ENCODE assay signal across 22 cellular contexts in the genomic region with DNA sequence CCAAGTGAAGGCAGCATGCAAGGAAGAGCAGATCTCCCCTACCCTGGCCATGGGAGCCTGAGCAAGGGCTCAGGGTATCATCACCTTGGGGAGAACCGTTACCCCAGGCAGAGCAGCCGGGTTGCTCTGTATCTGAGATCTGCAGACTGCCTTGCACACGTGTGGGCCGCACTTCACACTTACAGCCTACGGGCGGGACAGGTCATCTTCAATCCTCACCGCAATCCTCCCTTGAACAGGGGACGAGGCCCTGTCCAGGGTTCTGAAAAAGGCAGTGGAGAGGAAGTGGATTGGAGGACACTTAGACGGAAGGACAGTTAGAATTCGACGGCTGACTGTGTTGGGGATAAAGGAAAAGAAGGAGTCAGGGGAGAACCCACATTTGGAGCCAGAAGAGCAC. TPM values are rescaled to one million over a fixed set of nuclear protein-coding genes. Genes with fewer than 3 reads are reported as not detected.
DNase-seq lines count a peak whose midpoint lies in the region; ATAC-seq, FAIRE-seq and TF ChIP-seq lines count a peak whose summit lies in the region.
"Had no signal": no experiment of that assay in that cellular context is flagged by ENCODE, and none has a peak within 500 bp of the region (broad histone marks: within the 10 kb centered on the region; RNA-seq: fewer than 3 reads in every experiment).

No MANE protein-coding gene starts in this region.

- no peak overlapping the region for H2AFZ ChIP-seq in GM12878 (ENCODE audit: control insufficient read depth, low read depth, low read length)

- TF ChIP-seq CTCF in GM12878 (IDR thresholded peaks at IDR 0.05 in 2 of 3, conservative IDR thresholded peaks at IDR 0.05 in 1 of 3; ENCODE audit: control insufficient read depth in 2 of 3, extremely low read depth in 1 of 3, insufficient read depth in 1 of 3, low read depth in 3 of 3, low read length in 3 of 3) (no peak), D721Med (IDR thresholded peaks at IDR 0.05; ENCODE audit: insufficient read depth, missing control alignments) (no peak)

- no peak for FAIRE-seq in GM12878 (lab: Jason Lieb, UNC)
- FAIRE-seq in D721Med (lab: Jason Lieb, UNC): no peak
- FAIRE-seq: K562 had no signal

- H3K56ac ChIP-seq in mesendoderm (ENCODE audit: low read length): no peak overlapping the region

- no TSS peak for BruUV-seq in GM12878 (replicated peaks; lab: Mats Ljungman, UMichigan)

- H3K4me3 ChIP-seq in GM12878: no peak overlapping the region
- no peak overlapping the region for H3K4me3 ChIP-seq in mesendoderm (ENCODE audit: low read length)
- H3K4me3 ChIP-seq: K562 had no signal

- no peak overlapping the region for H2AK5ac ChIP-seq in mesendoderm (ENCODE audit: low read length)

- no peak overlapping the region for H4K8ac ChIP-seq in mesendoderm (ENCODE audit: low read depth, low read length)

- H3K9me3 ChIP-seq in GM12878 (replicated peaks; ENCODE audit: control insufficient read depth, insufficient read depth, low read length): no peaks in the 10 kb centered on the region

- no peaks in the 10 kb centered on the region for H4K20me1 ChIP-seq in GM12878 (ENCODE audit: control insufficient read depth, insufficient read depth)

- H2BK15ac ChIP-seq in mesendoderm (replicated peaks; ENCODE audit: low read depth): no peak overlapping the region

- no peak overlapping the region for H4K5ac ChIP-seq in mesendoderm (ENCODE audit: low read length)

- H2BK120ac ChIP-seq in mesendoderm (ENCODE audit: low read depth, low read length): no peak overlapping the region

- H3K36me3 ChIP-seq in GM12878 (ENCODE audit: control insufficient read depth in 2 of 2, insufficient read depth in 2 of 2, low read length in 1 of 2): no peaks in the 10 kb centered on the region
- no peaks in the 10 kb centered on the region for H3K36me3 ChIP-seq in mesendoderm (ENCODE audit: control insufficient read depth, insufficient read depth, low read length)

- DNase-seq in ACHN: peak; percentile 46
- peak; percentile 11 for DNase-seq in M059J (ENCODE audit: low read depth)
- DNase-seq in GM12878 (ENCODE audit: low read depth, low spot score): no peak
- DNase-seq in mesendoderm: peak; percentile 60
- DNase-seq in NCI-H510A treated with DMSO at 0.1 percent for 48 hours (lab: John Stamatoyannopoulos, UW): no peak
- DNase-seq in D721Med (ENCODE audit: insufficient read length, low spot score): no peak
- no peak for DNase-seq in stimulated activated CD4-positive, alpha-beta T cell treated with anti-CD3 and anti-CD28 coated beads, Interleukin-1b, Interleukin-23, amount 100 ng/mL, for 48 hours
- no peak for DNase-seq in activated T-cell treated with anti-CD3 and anti-CD28 coated beads, Interleukin-2, amount 50 U/mL, for 4 hours
- DNase-seq: activated CD4-positive, alpha-beta T cell treated with anti-CD3 and anti-CD28 coated beads for 1 hour; CD4-positive, alpha-beta memory T cell; dermis blood vessel endothelial cell; DMS79 treated with DMSO at 0.1 percent for 48 hours; NCI-H1092; NCI-H774; SIG-M5 had no signal

- H3K4me1 Mint-ChIP-seq in activated T-cell treated with anti-CD3 and anti-CD28 coated beads, Interleukin-2, amount 50 U/mL, for 4 hours (ENCODE audit: low read depth): no peaks in the 10 kb centered on the region
- H3K4me1 Mint-ChIP-seq: CD4-positive, alpha-beta memory T cell had no signal

- CTCF ChIA-PET in GM12878 (lab: Yijun Ruan, JAX): no interaction called here

- no peak overlapping the region for H3K18ac ChIP-seq in mesendoderm (ENCODE audit: low read length)

- no peaks in the 10 kb centered on the region for H3K4me1 ChIP-seq in GM12878 (ENCODE audit: control insufficient read depth, insufficient read depth, low read length)
- no peaks in the 10 kb centered on the region for H3K4me1 ChIP-seq in mesendoderm (ENCODE audit: control insufficient read depth, low read depth, low read length)

- SMC1A ChIA-PET in GM12878 (lab: Charles Lee; ENCODE audit: uncharacterized antibody, unreplicated experiment): no interaction called here

- H3K79me2 ChIP-seq in GM12878 (ENCODE audit: control insufficient read depth, insufficient read depth, low read length): no peaks in the 10 kb centered on the region
- H3K79me2 ChIP-seq in mesendoderm (ENCODE audit: control insufficient read depth, insufficient read depth, low read length): no peaks in the 10 kb centered on the region

- TF ChIP-seq RAD21 in GM12878 (IDR thresholded peaks at IDR 0.05; ENCODE audit: insufficient read depth, low read depth, low read length): no peak

- in situ Hi-C loops in ACHN (cut with HindIII; ENCODE audit: low pct_ligation_motif_present, low pct_unique_long_range_greater_than_20kb, low sequenced_read_pairs) (no loop called here), GM12878 (cut with MboI) (no loop called here)

- no peak overlapping the region for H3K4me2 ChIP-seq in GM12878 (ENCODE audit: control insufficient read depth, insufficient read depth)
- no peak overlapping the region for H3K4me2 ChIP-seq in mesendoderm (ENCODE audit: low read length)

- intact Hi-C loops in GM12878 (cut with micrococcal nuclease; ENCODE audit: unreplicated experiment): no loop called here

- no peak for ATAC-seq in GM12878
- ATAC-seq in activated T-cell treated with anti-CD3 and anti-CD28 coated beads, Interleukin-2, amount 50 U/mL, for 4 hours: no peak
- ATAC-seq: K562 had no signal

- H3K27me3 ChIP-seq in GM12878 (replicated peaks in 1 of 2; ENCODE audit: control insufficient read depth in 2 of 2, insufficient read depth in 2 of 2, low read length in 1 of 2): no peaks in the 10 kb centered on the region
- H3K27me3 ChIP-seq in mesendoderm (ENCODE audit: insufficient read depth, low read length, poor library complexity): no peaks in the 10 kb centered on the region

- H3K36me3 Mint-ChIP-seq in activated T-cell treated with anti-CD3 and anti-CD28 coated beads, Interleukin-2, amount 50 U/mL, for 4 hours (ENCODE audit: insufficient read depth): no peaks in the 10 kb centered on the region
- H3K36me3 Mint-ChIP-seq: CD4-positive, alpha-beta memory T cell had no signal

- no peaks in the 10 kb centered on the region for H3K79me1 ChIP-seq in mesendoderm (ENCODE audit: low read length)

- RAD21 ChIA-PET in GM12878 (lab: Charles Lee; ENCODE audit: unreplicated experiment): no interaction called here

- H3K23ac ChIP-seq in mesendoderm (ENCODE audit: low read length): no peak overlapping the region

- 36% methylated on average over 11 of the region's 11 CpGs for WGBS in GM12878 (ENCODE audit: insufficient coverage, insufficient replicate concordance, low lambda C conversion rate, missing lambda C conversion rate)
- WGBS in mesendoderm (ENCODE audit: extremely low coverage, insufficient coverage, low lambda C conversion rate): no CpG with 5 or more reads among the region's 11 CpGs

- TF ChIP-seq POLR2A in GM12878 (IDR thresholded peaks at IDR 0.05; ENCODE audit: low read depth, low read length): no peak

- no peak overlapping the region for H3K4me3 Mint-ChIP-seq in activated T-cell treated with anti-CD3 and anti-CD28 coated beads, Interleukin-2, amount 50 U/mL, for 4 hours
- H3K4me3 Mint-ChIP-seq: CD4-positive, alpha-beta memory T cell had no signal

- POLR2A ChIA-PET in GM12878 (lab: Charles Lee): no interaction called here

- H3K27ac ChIP-seq in GM12878 (ENCODE audit: control insufficient read depth, insufficient read depth): no peak overlapping the region
- H3K27ac ChIP-seq in mesendoderm (ENCODE audit: low read depth, low read length): no peak overlapping the region

- no peaks in the 10 kb centered on the region for H3K9me3 Mint-ChIP-seq in activated T-cell treated with anti-CD3 and anti-CD28 coated beads, Interleukin-2, amount 50 U/mL, for 4 hours
- H3K9me3 Mint-ChIP-seq: activated T-helper 2 cell treated with anti-CD3 and anti-CD28 coated beads, Interferon-gamma antibody, Interleukin-2, Interleukin-4, amounts not matched to agents 10 μg/mL and 5 μg/mL and 100 μg/mL, durations not matched to agents 14 hours and 24 hours and 36 hours had no signal

- TF ChIP-seq EP300 in GM12878 (IDR thresholded peaks at IDR 0.05; ENCODE audit: borderline replicate concordance in 1 of 2, control insufficient read depth in 1 of 2, low read depth in 2 of 2, low read length in 2 of 2): no peak

- H3K27me3 Mint-ChIP-seq in activated T-cell treated with anti-CD3 and anti-CD28 coated beads, Interleukin-2, amount 50 U/mL, for 4 hours (ENCODE audit: low read depth): peaks cover under 1% of the 10 kb centered on the region

- H3K4ac ChIP-seq in mesendoderm (ENCODE audit: low read depth, low read length): no peak overlapping the region

- no peak overlapping the region for H3K9ac ChIP-seq in GM12878 (ENCODE audit: control insufficient read depth, insufficient read depth, low read length)
- H3K9ac ChIP-seq in mesendoderm (ENCODE audit: low read length): no peak overlapping the region

- no peak overlapping the region for H2BK5ac ChIP-seq in mesendoderm (ENCODE audit: low read length)

RNA-seq across cellular contexts. Expression of gene NPS, which starts 51.4 kb away (rescaled TPM):
- total RNA-seq in M059J (2014; rRNA removed; shearing (Covaris generic)): not detected in 2 replicates
- not detected in 2 replicates for total RNA-seq in GM12878 (2013; cell fraction: nucleolus; rRNA removed)
- total RNA-seq in GM12878 (2014; rRNA removed): not detected in 2 replicates
- not detected in 2 replicates for total RNA-seq in GM12878 (2014; rRNA removed; fragmentation: Illumina TruSeq; extraction: Trizol)
- not detected in 2 replicates for total RNA-seq in GM12878 (2021)
- polyA plus RNA-seq in GM12878 (2011; ENCODE audit: low read depth): not detected
- not detected in 2 replicates for polyA plus RNA-seq in GM12878 (2011; rRNA removed)
- polyA plus RNA-seq in GM12878 (2011; cell fraction: cytosol; rRNA removed): not detected in 2 replicates
- polyA plus RNA-seq in GM12878 (2011; cell fraction: nucleus; rRNA removed): not detected in 2 replicates
- not detected in 2 replicates for polyA plus RNA-seq in GM12878 (2012)
- polyA plus RNA-seq in GM12878 (2014; fragmentation: Illumina TruSeq; extraction: Trizol): not detected in 2 replicates
- not detected for polyA plus RNA-seq in GM12878 (2014; fragmentation: Nextera tagmentation; extraction: Ambion mirVana)
- not detected in 2 replicates for polyA plus RNA-seq in GM12878 (2014; rRNA removed)
- polyA plus RNA-seq in GM12878 (2016; fragmentation: Nextera tagmentation; extraction: Ambion mirVana): not detected
- not detected in 2 replicates for polyA minus RNA-seq in GM12878 (2011; rRNA and poly(A)+ RNA removed)
- not detected in 2 replicates for polyA minus RNA-seq in GM12878 (2011; cell fraction: cytosol; rRNA and poly(A)+ RNA removed)
- not detected in 2 replicates for polyA minus RNA-seq in GM12878 (2011; cell fraction: nucleus; rRNA and poly(A)+ RNA removed)
- polyA plus RNA-seq in mesendoderm (2013, experiment 1 of 2): not detected
- not detected for polyA plus RNA-seq in mesendoderm (2013, experiment 2 of 2)
- not detected for total RNA-seq in activated T-cell treated with anti-CD3 and anti-CD28 coated beads, Interleukin-2, amount 50 U/mL, for 4 hours
- total RNA-seq: activated T-helper 2 cell treated with anti-CD3 and anti-CD28 coated beads, Interferon-gamma antibody, Interleukin-2, Interleukin-4, amounts not matched to agents 10 μg/mL and 5 μg/mL and 100 μg/mL, durations not matched to agents 14 hours and 24 hours and 36 hours; CD4-positive, alpha-beta memory T cell; dermis blood vessel endothelial cell; glomerular endothelial cell; K562; mesenteric fat pad; urinary bladder had no signal
- polyA plus RNA-seq: CD4-positive, alpha-beta memory T cell; esophagus; K562; neural cell; urinary bladder had no signal

Comparison
In these comparisons a context has a peak if more than half of its experiments do, and no peak if none do; other contexts are left out.
1. DNase-seq: peak in ACHN (single experiment), M059J (single experiment) and mesendoderm (single experiment); none in GM12878 (single experiment), NCI-H510A treated with DMSO at 0.1 percent for 48 hours (single experiment), D721Med (single experiment), stimulated activated CD4-positive, alpha-beta T cell treated with anti-CD3 and anti-CD28 coated beads, Interleukin-1b, Interleukin-23, amount 100 ng/mL, for 48 hours (single experiment) and activated T-cell treated with anti-CD3 and anti-CD28 coated beads, Interleukin-2, amount 50 U/mL, for 4 hours (single experiment).